Comparison of ENCODE assay signal across 1 cellular context in the genomic region with DNA sequence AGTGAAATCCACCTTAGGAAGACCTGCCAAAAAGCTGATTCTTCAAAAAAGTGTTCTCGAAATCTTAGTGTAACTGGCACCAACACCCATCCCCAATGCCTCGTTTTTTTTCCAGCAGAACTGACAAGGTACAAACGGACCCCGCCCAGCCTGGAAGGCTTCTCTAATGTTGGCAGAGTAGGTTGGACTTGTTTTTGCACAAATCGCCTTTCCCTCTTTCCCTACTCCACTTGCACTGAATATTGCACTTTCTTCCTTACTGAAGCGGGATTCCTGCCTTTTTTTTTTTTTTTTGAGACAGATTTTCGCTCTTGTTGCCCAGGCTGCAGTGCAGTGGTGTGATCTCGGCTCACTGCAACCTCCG.
A peak's percentile ranks its signal among the peaks of the same experiment; 100 is the strongest.
TF ChIP-seq lines count a peak whose summit lies in the region.

No MANE protein-coding gene starts in this region.

TF ChIP-seq in K562, 482 proteins besides CTCF, POLR2A, EP300 and RAD21:
- peak; percentile 33; the same call in 1 of the 2 replicates for TF ChIP-seq ZNF766 (CRISPR knock-in tag; conservative IDR thresholded peaks at IDR 0.05)
- TF ChIP-seq CHD1 (IDR thresholded peaks at IDR 0.05; ENCODE audit: low read length) = peak; percentile 73
- TF ChIP-seq HDGF (IDR thresholded peaks at IDR 0.05) = peak; percentile 61; the same call in 1 of the 2 replicates
- TF ChIP-seq, protein P1, sequence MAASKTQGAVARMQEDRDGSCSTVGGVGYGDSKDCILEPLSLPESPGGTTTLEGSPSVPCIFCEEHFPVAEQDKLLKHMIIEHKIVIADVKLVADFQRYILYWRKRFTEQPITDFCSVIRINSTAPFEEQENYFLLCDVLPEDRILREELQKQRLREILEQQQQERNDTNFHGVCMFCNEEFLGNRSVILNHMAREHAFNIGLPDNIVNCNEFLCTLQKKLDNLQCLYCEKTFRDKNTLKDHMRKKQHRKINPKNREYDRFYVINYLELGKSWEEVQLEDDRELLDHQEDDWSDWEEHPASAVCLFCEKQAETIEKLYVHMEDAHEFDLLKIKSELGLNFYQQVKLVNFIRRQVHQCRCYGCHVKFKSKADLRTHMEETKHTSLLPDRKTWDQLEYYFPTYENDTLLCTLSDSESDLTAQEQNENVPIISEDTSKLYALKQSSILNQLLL (CRISPR knock-in tag; IDR thresholded peaks at IDR 0.05; ENCODE audit: borderline replicate concordance) = no peak
- TF ChIP-seq ZFP1 (CRISPR knock-in tag; IDR thresholded peaks at IDR 0.05) = no peak
- no peak for TF ChIP-seq SMARCA5 (IDR thresholded peaks at IDR 0.05)
- 0 out of 4 replicates have a peak, but pooled peaks of 1 of the 2 experiments have one; percentile 32 for TF ChIP-seq MLLT1 (IDR thresholded peaks at IDR 0.05)
- TF ChIP-seq ZNF316 (IDR thresholded peaks at IDR 0.05) = peak; percentile 46
